In the genomic region with DNA sequence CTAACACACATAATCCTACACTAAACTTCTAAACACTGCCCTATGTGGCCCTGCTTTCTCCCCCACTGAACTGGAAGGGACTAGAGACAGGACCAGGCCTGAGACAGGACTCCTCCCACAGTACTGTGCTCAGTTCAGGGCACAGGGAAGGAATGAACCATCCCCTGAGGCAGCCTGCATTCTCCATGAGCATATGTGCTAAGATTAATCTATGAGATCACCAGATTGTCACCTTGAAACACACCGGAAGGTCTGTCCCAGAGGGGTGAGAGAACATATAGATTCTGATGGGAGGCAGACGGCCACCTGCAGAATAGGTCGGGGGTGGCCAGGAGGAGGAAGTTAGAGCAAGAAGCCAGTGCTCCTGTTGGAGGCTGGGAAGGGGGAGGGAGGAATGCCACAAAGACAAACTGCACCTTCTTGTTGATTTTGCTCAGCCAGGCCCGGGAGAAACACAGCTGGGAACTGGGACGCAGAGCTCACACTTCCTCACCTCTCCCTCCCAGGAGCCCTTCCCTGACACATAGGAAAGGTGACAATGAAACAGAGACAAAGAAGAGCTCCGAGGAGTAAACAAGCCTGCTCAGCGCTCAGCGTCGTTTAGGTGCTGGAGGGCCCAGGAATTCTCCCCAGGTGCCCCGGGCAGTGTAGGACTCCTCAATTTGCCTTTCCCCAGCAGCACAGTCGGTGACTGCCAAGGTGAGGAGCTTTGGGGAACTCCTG, we compare ENCODE assay signal across 16 cellular contexts. TPM values are rescaled to one million over a fixed set of nuclear protein-coding genes. Genes with fewer than 3 reads are reported as not detected.
DNase-seq lines count a peak whose midpoint lies in the region; ATAC-seq, FAIRE-seq and TF ChIP-seq lines count a peak whose summit lies in the region.
"Had no signal": no experiment of that assay in that cellular context is flagged by ENCODE, and none has a peak within 500 bp of the region (broad histone marks: within the 10 kb centered on the region; RNA-seq: fewer than 3 reads in every experiment).

No MANE protein-coding gene starts in this region.

- peak overlapping the region; percentile 42 for H3K27ac Mint-ChIP-seq in GM23338
- H3K27ac Mint-ChIP-seq in chondrocyte (ENCODE audit: unreplicated experiment), result no peak overlapping the region
- H3K27ac Mint-ChIP-seq: activated T-helper 17 cell treated with anti-CD3 and anti-CD28 coated beads, Interleukin-2, amount 50 U/mL, for 72 hours had no signal

- H3K4ac ChIP-seq in mesendoderm (ENCODE audit: low read depth, low read length), result no peak overlapping the region

- H3K4me1 Mint-ChIP-seq in GM23338, result peaks cover 23% of the 10 kb centered on the region
- H3K4me1 Mint-ChIP-seq in chondrocyte (ENCODE audit: low read depth), result peaks cover 6% of the 10 kb centered on the region
- H3K4me1 Mint-ChIP-seq: activated T-helper 17 cell treated with anti-CD3 and anti-CD28 coated beads, Interleukin-2, amount 50 U/mL, for 72 hours had no signal

- no peaks in the 10 kb centered on the region for H3K36me3 ChIP-seq in GM23338 (ENCODE audit: insufficient read depth)
- no peaks in the 10 kb centered on the region for H3K36me3 ChIP-seq in mesendoderm (ENCODE audit: control insufficient read depth, insufficient read depth, low read length)
- H3K36me3 ChIP-seq: ascending aorta, tibial artery had no signal

- no peak overlapping the region for H3K18ac ChIP-seq in mesendoderm (ENCODE audit: low read length)

- FAIRE-seq in HTR-8/SVneo (lab: Jason Lieb, UNC), result no peak
- FAIRE-seq: HepG2 had no signal

- H3K36me3 Mint-ChIP-seq in GM23338 (ENCODE audit: low read depth), result no peaks in the 10 kb centered on the region
- no peaks in the 10 kb centered on the region for H3K36me3 Mint-ChIP-seq in chondrocyte (ENCODE audit: low read depth)

- H2BK15ac ChIP-seq in mesendoderm (replicated peaks; ENCODE audit: low read depth), result no peak overlapping the region

- no peak overlapping the region for H3K4me3 Mint-ChIP-seq in GM23338
- H3K4me3 Mint-ChIP-seq in chondrocyte (ENCODE audit: unreplicated experiment), result no peak overlapping the region
- H3K4me3 Mint-ChIP-seq: activated T-helper 17 cell treated with anti-CD3 and anti-CD28 coated beads, Interleukin-2, amount 50 U/mL, for 72 hours had no signal

- ATAC-seq in GM23338, result peak; percentile 80
- no peak for ATAC-seq in GM21381 (IDR thresholded peaks at IDR 0.05; ENCODE audit: unreplicated experiment)
- no peak for ATAC-seq in HG03025 (IDR thresholded peaks at IDR 0.05; ENCODE audit: low FRiP score, unreplicated experiment)
- ATAC-seq in GM19324 (IDR thresholded peaks at IDR 0.05; ENCODE audit: low FRiP score, unreplicated experiment), result no peak
- ATAC-seq: activated T-helper 17 cell treated with anti-CD3 and anti-CD28 coated beads, Interleukin-2, amount 50 U/mL, for 72 hours; HepG2 had no signal

- H3K23ac ChIP-seq in mesendoderm (ENCODE audit: low read length), result no peak overlapping the region

- H3K4me2 ChIP-seq in GM23338 (no peak overlapping the region), mesendoderm (ENCODE audit: low read length) (no peak overlapping the region)

- H3K9ac ChIP-seq in mesendoderm (ENCODE audit: low read length), result no peak overlapping the region

- no peak overlapping the region for H2AK5ac ChIP-seq in mesendoderm (ENCODE audit: low read length)

- H3K9me2 ChIP-seq in GM23338 (ENCODE audit: insufficient read depth), result no peaks in the 10 kb centered on the region

- H3K4me1 ChIP-seq in GM23338 (ENCODE audit: insufficient read depth), result peaks cover 8% of the 10 kb centered on the region
- peaks cover 12% of the 10 kb centered on the region for H3K4me1 ChIP-seq in mesendoderm (ENCODE audit: control insufficient read depth, low read depth, low read length)
- H3K4me1 ChIP-seq: ascending aorta had no signal

- H3K9me3 Mint-ChIP-seq in GM23338 (no peaks in the 10 kb centered on the region; the same call in 2 of the 3 replicates), chondrocyte (ENCODE audit: low read depth) (no peaks in the 10 kb centered on the region)
- H3K9me3 Mint-ChIP-seq: activated T-helper 17 cell treated with anti-CD3 and anti-CD28 coated beads, Interleukin-2, amount 50 U/mL, for 72 hours had no signal

- H3K27me3 Mint-ChIP-seq in GM23338 (ENCODE audit: insufficient read depth, low read depth, poor library complexity) (peaks cover 14% of the 10 kb centered on the region), chondrocyte (ENCODE audit: low read depth) (peaks cover 18% of the 10 kb centered on the region)

- no peaks in the 10 kb centered on the region for H4K20me1 ChIP-seq in GM23338 (replicated peaks; ENCODE audit: insufficient read depth)

- H3F3A ChIP-seq in GM23338 (replicated peaks; ENCODE audit: low read depth), result no peaks in the 10 kb centered on the region

- H3K4me3 ChIP-seq in GM23338, result no peak overlapping the region
- no peak overlapping the region for H3K4me3 ChIP-seq in mesendoderm (ENCODE audit: low read length)
- H3K4me3 ChIP-seq: ascending aorta, tibial artery had no signal

- H3K79me2 ChIP-seq in GM23338 (replicated peaks; ENCODE audit: insufficient read depth), result no peaks in the 10 kb centered on the region
- no peaks in the 10 kb centered on the region for H3K79me2 ChIP-seq in mesendoderm (ENCODE audit: control insufficient read depth, insufficient read depth, low read length)

- no peak overlapping the region for H4K5ac ChIP-seq in mesendoderm (ENCODE audit: low read length)

- peak overlapping the region; percentile 40 for H3K56ac ChIP-seq in mesendoderm (ENCODE audit: low read length)

- H3K27me3 ChIP-seq in GM23338 (ENCODE audit: insufficient read depth) (no peaks in the 10 kb centered on the region), mesendoderm (ENCODE audit: insufficient read depth, low read length, poor library complexity) (no peaks in the 10 kb centered on the region)
- H3K27me3 ChIP-seq: ascending aorta, tibial artery had no signal

- H2AFZ ChIP-seq in GM23338, result peak overlapping the region; percentile 94

- H4K8ac ChIP-seq in mesendoderm (ENCODE audit: low read depth, low read length), result no peak overlapping the region

- DNase-seq in GM23338 (ENCODE audit: low spot score) (peak; percentile 30), chondrocyte (ENCODE audit: low spot score) (peak; percentile 54), mesendoderm (peak; percentile 85), HTR-8/SVneo (ENCODE audit: insufficient read length, low spot score) (no peak)
- DNase-seq: activated CD4-positive, alpha-beta T cell treated with anti-CD3 and anti-CD28 coated beads, Interleukin-2, amount 50 U/mL, for 1 hour; NCI-H526; T-helper 2 cell; tibial artery had no signal

- H2BK120ac ChIP-seq in mesendoderm (ENCODE audit: low read depth, low read length), result no peak overlapping the region

- no peak for TF ChIP-seq CTCF in C4-2B (conservative IDR thresholded peaks at IDR 0.05)
- no peak for TF ChIP-seq CTCF in GM23338 (conservative IDR thresholded peaks at IDR 0.05; ENCODE audit: low read depth in 2 of 2)
- TF ChIP-seq CTCF in chondrocyte (IDR thresholded peaks at IDR 0.05), result no peak

- H3K27ac ChIP-seq in C4-2B, result peak overlapping the region; percentile 78
- no peak overlapping the region for H3K27ac ChIP-seq in GM23338 (ENCODE audit: low read depth)
- H3K27ac ChIP-seq in mesendoderm (ENCODE audit: low read depth, low read length), result peak overlapping the region; percentile 41
- H3K27ac ChIP-seq: ascending aorta, RWPE1, tibial artery had no signal

- no peak overlapping the region for H2BK5ac ChIP-seq in mesendoderm (ENCODE audit: low read length)

- WGBS in mesendoderm (ENCODE audit: extremely low coverage, insufficient coverage, low lambda C conversion rate), result no CpG with 5 or more reads among the region's 11 CpGs

- no peaks in the 10 kb centered on the region for H3K79me1 ChIP-seq in mesendoderm (ENCODE audit: low read length)

TF ChIP-seq in GM23338, 12 proteins besides CTCF, POLR2A, EP300 and RAD21 (continues in another document):
- TF ChIP-seq CREB1 (CRISPR knock-in tag; IDR thresholded peaks at IDR 0.05; ENCODE audit: low read depth) (no peak), EZH2 (IDR thresholded peaks at IDR 0.05; ENCODE audit: low read depth, unreplicated experiment) (no peak), JUNB (IDR thresholded peaks at IDR 0.05; ENCODE audit: unreplicated experiment) (no peak), POLR2AphosphoS5 (IDR thresholded peaks at IDR 0.05; ENCODE audit: low read depth) (no peak)
- TF ChIP-seq, protein P1, sequence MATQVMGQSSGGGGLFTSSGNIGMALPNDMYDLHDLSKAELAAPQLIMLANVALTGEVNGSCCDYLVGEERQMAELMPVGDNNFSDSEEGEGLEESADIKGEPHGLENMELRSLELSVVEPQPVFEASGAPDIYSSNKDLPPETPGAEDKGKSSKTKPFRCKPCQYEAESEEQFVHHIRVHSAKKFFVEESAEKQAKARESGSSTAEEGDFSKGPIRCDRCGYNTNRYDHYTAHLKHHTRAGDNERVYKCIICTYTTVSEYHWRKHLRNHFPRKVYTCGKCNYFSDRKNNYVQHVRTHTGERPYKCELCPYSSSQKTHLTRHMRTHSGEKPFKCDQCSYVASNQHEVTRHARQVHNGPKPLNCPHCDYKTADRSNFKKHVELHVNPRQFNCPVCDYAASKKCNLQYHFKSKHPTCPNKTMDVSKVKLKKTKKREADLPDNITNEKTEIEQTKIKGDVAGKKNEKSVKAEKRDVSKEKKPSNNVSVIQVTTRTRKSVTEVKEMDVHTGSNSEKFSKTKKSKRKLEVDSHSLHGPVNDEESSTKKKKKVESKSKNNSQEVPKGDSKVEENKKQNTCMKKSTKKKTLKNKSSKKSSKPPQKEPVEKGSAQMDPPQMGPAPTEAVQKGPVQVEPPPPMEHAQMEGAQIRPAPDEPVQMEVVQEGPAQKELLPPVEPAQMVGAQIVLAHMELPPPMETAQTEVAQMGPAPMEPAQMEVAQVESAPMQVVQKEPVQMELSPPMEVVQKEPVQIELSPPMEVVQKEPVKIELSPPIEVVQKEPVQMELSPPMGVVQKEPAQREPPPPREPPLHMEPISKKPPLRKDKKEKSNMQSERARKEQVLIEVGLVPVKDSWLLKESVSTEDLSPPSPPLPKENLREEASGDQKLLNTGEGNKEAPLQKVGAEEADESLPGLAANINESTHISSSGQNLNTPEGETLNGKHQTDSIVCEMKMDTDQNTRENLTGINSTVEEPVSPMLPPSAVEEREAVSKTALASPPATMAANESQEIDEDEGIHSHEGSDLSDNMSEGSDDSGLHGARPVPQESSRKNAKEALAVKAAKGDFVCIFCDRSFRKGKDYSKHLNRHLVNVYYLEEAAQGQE (IDR thresholded peaks at IDR 0.05; ENCODE audit: unreplicated experiment), result no peak

RNA-seq across cellular contexts. Expression of a gene that starts 52.1 kb away (rescaled TPM):
- total RNA-seq in GM23338 (2014; rRNA removed; shearing (Covaris generic)), result 0.14 and 0.47 TPM in 2 replicates
- 0.03 TPM in 1 of 2 replicates, not detected in the other for polyA plus RNA-seq in GM23338 (2016; fragmentation: Nextera tagmentation; extraction: Ambion mirVana)
- total RNA-seq in chondrocyte, result 1.00 to 4.4 TPM (median 1.4 TPM) in 3 replicates
- polyA plus RNA-seq in mesendoderm (2013, experiment 1 of 2), result 0.22 TPM
- 0.14 TPM for polyA plus RNA-seq in mesendoderm (2013, experiment 2 of 2)
